Comparison of ENCODE assay signal across 9 cellular contexts in the genomic region with DNA sequence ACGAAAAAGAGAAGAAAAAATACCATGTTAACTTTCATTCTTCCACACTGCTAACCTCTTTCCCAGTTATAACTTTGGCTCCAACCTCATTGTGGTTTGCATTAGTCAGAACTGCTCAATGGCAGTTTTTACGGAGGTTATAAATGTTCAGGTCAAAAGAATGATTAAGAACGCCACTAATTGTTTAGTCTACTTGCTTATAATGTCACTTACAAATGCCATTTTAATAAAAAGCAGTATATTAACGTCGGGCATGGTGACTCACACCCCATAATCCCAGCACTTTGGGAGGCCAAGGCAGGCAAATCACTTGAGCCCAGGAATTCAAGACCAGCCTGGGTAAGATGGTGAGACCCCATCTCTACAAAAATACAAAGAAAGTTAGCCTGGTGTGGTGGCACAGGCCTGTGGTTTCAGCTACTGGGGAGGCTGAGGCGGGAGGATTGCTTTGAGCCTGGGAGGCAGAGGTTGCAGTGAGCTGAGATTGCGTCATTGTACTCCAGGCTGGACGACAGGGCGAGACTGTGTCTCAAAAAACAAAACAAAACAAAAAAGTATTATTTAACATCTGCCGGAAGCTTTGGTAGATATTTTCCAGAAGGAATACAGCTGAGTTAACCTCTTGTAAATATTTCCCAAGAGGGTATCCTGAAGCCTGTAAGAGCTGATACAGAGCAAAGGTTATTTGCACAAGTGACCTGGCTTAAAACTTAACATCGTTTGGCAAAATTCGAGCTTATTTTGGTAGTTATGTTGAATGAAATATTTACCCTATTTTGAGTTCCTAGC. TPM values are rescaled to one million over a fixed set of nuclear protein-coding genes. Genes with fewer than 3 reads are reported as not detected.
DNase-seq lines count a peak whose midpoint lies in the region; ATAC-seq, FAIRE-seq and TF ChIP-seq lines count a peak whose summit lies in the region.
"Had no signal": no experiment of that assay in that cellular context is flagged by ENCODE, and none has a peak within 500 bp of the region (broad histone marks: within the 10 kb centered on the region; RNA-seq: fewer than 3 reads in every experiment).

No MANE protein-coding gene starts in this region.

- H3K4me3 ChIP-seq in upper lobe of right lung, result no peak overlapping the region

- H3K9me3 ChIP-seq in upper lobe of right lung, result no peaks in the 10 kb centered on the region

- POLR2A ChIA-PET in activated CD4-positive, alpha-beta T cell treated with anti-CD3 and anti-CD28 coated beads for 36 hours (lab: Charles Lee), result no interaction called here

- DNase-seq in activated CD4-positive, alpha-beta T cell treated with anti-CD3 and anti-CD28 coated beads for 36 hours, result no peak
- DNase-seq in activated CD4-positive, alpha-beta T cell treated with anti-CD3 and anti-CD28 coated beads, Interleukin-2, amount 10 ng/mL, durations not matched to agents 24 days and 14 days, result no peak
- DNase-seq in amniotic stem cell (lab: John Stamatoyannopoulos, UW), result peak; percentile 19
- peak; percentile 84 for DNase-seq in kidney glomerular epithelial cell (lab: John Stamatoyannopoulos, UW)
- DNase-seq in upper lobe of right lung, result no peak
- DNase-seq in GM12892 (ENCODE audit: insufficient read length), result no peak
- DNase-seq in retina, result no peak
- DNase-seq: NCI-H187 had no signal

- H3K27ac Mint-ChIP-seq in activated CD4-positive, alpha-beta T cell treated with anti-CD3 and anti-CD28 coated beads for 36 hours, result no peak overlapping the region
- no peak overlapping the region for H3K27ac Mint-ChIP-seq in activated CD4-positive, alpha-beta T cell treated with anti-CD3 and anti-CD28 coated beads, Interleukin-2, amount 10 ng/mL, durations not matched to agents 24 days and 14 days

- H3K36me3 Mint-ChIP-seq in activated CD4-positive, alpha-beta T cell treated with anti-CD3 and anti-CD28 coated beads for 36 hours (ENCODE audit: low read depth), result peaks cover 14% of the 10 kb centered on the region
- peaks cover 17% of the 10 kb centered on the region for H3K36me3 Mint-ChIP-seq in activated CD4-positive, alpha-beta T cell treated with anti-CD3 and anti-CD28 coated beads, Interleukin-2, amount 10 ng/mL, durations not matched to agents 24 days and 14 days (ENCODE audit: low read depth)

- H3K4me3 Mint-ChIP-seq in activated CD4-positive, alpha-beta T cell treated with anti-CD3 and anti-CD28 coated beads for 36 hours, result no peak overlapping the region
- H3K4me3 Mint-ChIP-seq in activated CD4-positive, alpha-beta T cell treated with anti-CD3 and anti-CD28 coated beads, Interleukin-2, amount 10 ng/mL, durations not matched to agents 24 days and 14 days, result no peak overlapping the region

- CTCF ChIA-PET in activated CD4-positive, alpha-beta T cell treated with anti-CD3 and anti-CD28 coated beads for 36 hours (lab: Charles Lee), result interaction anchor here (0.7 to 1.3 kb wide), 2 partner anchors 9 to 61 kb away, joined by 3 to 5 read pairs; no protein-coding TSS in a partner anchor

- peak overlapping the region; percentile 63 for H3K27ac ChIP-seq in upper lobe of right lung

- H3K4me1 Mint-ChIP-seq in activated CD4-positive, alpha-beta T cell treated with anti-CD3 and anti-CD28 coated beads for 36 hours, result peaks cover 69% of the 10 kb centered on the region
- H3K4me1 Mint-ChIP-seq in activated CD4-positive, alpha-beta T cell treated with anti-CD3 and anti-CD28 coated beads, Interleukin-2, amount 10 ng/mL, durations not matched to agents 24 days and 14 days, result peaks cover 51% of the 10 kb centered on the region

- no peaks in the 10 kb centered on the region for H3K27me3 Mint-ChIP-seq in activated CD4-positive, alpha-beta T cell treated with anti-CD3 and anti-CD28 coated beads for 36 hours
- H3K27me3 Mint-ChIP-seq in activated CD4-positive, alpha-beta T cell treated with anti-CD3 and anti-CD28 coated beads, Interleukin-2, amount 10 ng/mL, durations not matched to agents 24 days and 14 days, result no peaks in the 10 kb centered on the region

- no peak for TF ChIP-seq CTCF in upper lobe of right lung (IDR thresholded peaks at IDR 0.05)

- intact Hi-C loops in activated CD4-positive, alpha-beta T cell treated with anti-CD3 and anti-CD28 coated beads for 36 hours (cut with DNase I, micrococcal nuclease), result loop anchor here in 1 of 2 experiments (10.0 kb wide), 1 partner anchor 133 kb away; a partner anchor contains a TSS
- intact Hi-C loops in activated CD4-positive, alpha-beta T cell treated with anti-CD3 and anti-CD28 coated beads, Interleukin-2, amount 10 ng/mL, durations not matched to agents 24 days and 14 days (cut with micrococcal nuclease), result no loop called here
- intact Hi-C loops in upper lobe of right lung (cut with DNase I), result no loop called here

- no peak for TF ChIP-seq POLR2A in GM12892 (IDR thresholded peaks at IDR 0.05; ENCODE audit: low read depth, low read length)

- H3K4me1 ChIP-seq in upper lobe of right lung, result peaks cover 32% of the 10 kb centered on the region

- H3K27me3 ChIP-seq in upper lobe of right lung, result no peaks in the 10 kb centered on the region

- peak; percentile 2 for ATAC-seq in activated CD4-positive, alpha-beta T cell treated with anti-CD3 and anti-CD28 coated beads for 36 hours
- ATAC-seq in upper lobe of right lung (no peak), HG02981 (IDR thresholded peaks at IDR 0.05; ENCODE audit: unreplicated experiment) (no peak)

- no peak for FAIRE-seq in GM12892 (lab: Jason Lieb, UNC)

- H3K9me3 Mint-ChIP-seq in activated CD4-positive, alpha-beta T cell treated with anti-CD3 and anti-CD28 coated beads for 36 hours (ENCODE audit: low read depth), result no peaks in the 10 kb centered on the region
- H3K9me3 Mint-ChIP-seq in activated CD4-positive, alpha-beta T cell treated with anti-CD3 and anti-CD28 coated beads, Interleukin-2, amount 10 ng/mL, durations not matched to agents 24 days and 14 days, result no peaks in the 10 kb centered on the region

- no peaks in the 10 kb centered on the region for H3K36me3 ChIP-seq in upper lobe of right lung

RNA-seq across cellular contexts. Expression of a gene that starts 5.1 kb away (rescaled TPM):
- 10 to 100 TPM; 58.7 to 67.3 TPM for total RNA-seq in activated CD4-positive, alpha-beta T cell treated with anti-CD3 and anti-CD28 coated beads for 36 hours
- total RNA-seq in activated CD4-positive, alpha-beta T cell treated with anti-CD3 and anti-CD28 coated beads, Interleukin-2, amount 10 ng/mL, durations not matched to agents 24 days and 14 days, result 74.0 and 76.7 TPM in 2 replicates
- 44.8 TPM for total RNA-seq in upper lobe of right lung
- 25.4 TPM for polyA plus RNA-seq in GM12892 (2012; ENCODE audit: missing spikeins)

Comparison
In these comparisons a context has a peak if more than half of its experiments do, and no peak if none do; other contexts are left out.
1. DNase-seq: peak in amniotic stem cell (single experiment) and kidney glomerular epithelial cell (single experiment); none in activated CD4-positive, alpha-beta T cell treated with anti-CD3 and anti-CD28 coated beads for 36 hours (single experiment), activated CD4-positive, alpha-beta T cell treated with anti-CD3 and anti-CD28 coated beads, Interleukin-2, amount 10 ng/mL, durations not matched to agents 24 days and 14 days (single experiment), upper lobe of right lung (single experiment), GM12892 (single experiment) and retina (single experiment).